ENCODE assay signal across 8 cellular contexts in the genomic region with DNA sequence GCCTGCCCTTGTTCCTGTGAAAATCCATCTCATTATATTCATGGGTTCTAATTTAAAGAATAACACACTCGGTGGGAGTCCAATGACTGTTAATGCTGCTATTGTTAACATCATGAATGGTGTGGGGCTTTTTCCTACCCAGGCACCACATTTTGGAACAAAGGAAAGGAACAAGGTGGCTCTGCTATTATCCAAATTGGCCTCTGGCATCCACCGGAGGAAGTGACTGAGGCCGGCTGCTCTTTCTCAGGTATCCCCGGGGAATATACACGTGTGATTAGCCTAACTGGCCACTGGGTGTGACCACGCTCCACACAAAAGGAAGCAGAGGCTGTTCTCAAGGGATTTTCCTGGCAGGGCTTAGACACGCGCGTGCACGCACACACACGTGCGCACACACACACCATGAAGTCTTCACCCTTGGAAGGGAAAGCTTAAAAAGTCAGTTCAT.
DNase-seq lines count a peak whose midpoint lies in the region; ATAC-seq and TF ChIP-seq lines count a peak whose summit lies in the region.
"Had no signal": no experiment of that assay in that cellular context is flagged by ENCODE, and none has a peak within 500 bp of the region (broad histone marks: within the 10 kb centered on the region; RNA-seq: fewer than 3 reads in every experiment).

No MANE protein-coding gene starts in this region.

- H3K9me3 ChIP-seq in iPS-18a (ENCODE audit: control insufficient read depth, low read depth, low read length), result no peaks in the 10 kb centered on the region
- H3K9me3 ChIP-seq in transverse colon, result peaks cover 0 to 4% of the 10 kb centered on the region in 2 donors
- H3K9me3 ChIP-seq in T-helper 17 cell (ENCODE audit: control insufficient read depth, low read length, poor library complexity, severe bottlenecking), result no peaks in the 10 kb centered on the region

- no peak for ATAC-seq in T-helper 17 cell

- TF ChIP-seq CTCF in transverse colon (IDR thresholded peaks at IDR 0.05), result peak in 3 of 5 experiments; percentile 10 to 26 (median 10)

- H3K27ac Mint-ChIP-seq in T-helper 17 cell, result no peak overlapping the region

- 55 to 59% methylated on average over 8 to 12 of the region's 12 CpGs for WGBS in transverse colon (ENCODE audit: low coverage in 1 of 2), 2 donors

- H3K36me3 ChIP-seq in iPS-18a (ENCODE audit: control insufficient read depth, low read depth, low read length), result no peaks in the 10 kb centered on the region
- no peaks in the 10 kb centered on the region for H3K36me3 ChIP-seq in transverse colon

- no peak overlapping the region for H3K4me3 Mint-ChIP-seq in T-helper 17 cell

- no peak for TF ChIP-seq EP300 in transverse colon (IDR thresholded peaks at IDR 0.05; ENCODE audit: low read depth)

- in situ Hi-C loops in transverse colon (cut with MboI; ENCODE audit: low pct_ligation_motif_present in 1 of 4, low pct_unique_long_range_greater_than_20kb in 1 of 4, low sequenced_read_pairs in 3 of 4), result no loop called here

- H3K4me3 ChIP-seq in iPS-18a (ENCODE audit: low read length), result peak overlapping the region; percentile 26
- H3K4me3 ChIP-seq in transverse colon, result no peak overlapping the region

- DNase-seq in NCI-H1105 (lab: John Stamatoyannopoulos, UW) (peak; percentile 83), SK-N-DZ (ENCODE audit: low spot score) (peak; percentile 66), transverse colon (peak; percentile 8), T-helper 17 cell (no peak), NCI-H1048 (lab: John Stamatoyannopoulos, UW) (no peak)
- DNase-seq in activated CD8-positive, alpha-beta memory T cell treated with anti-CD3 and anti-CD28 coated beads for 24 hours, result no peak
- DNase-seq: cerebellar nuclear complex had no signal

- no peak for TF ChIP-seq POLR2A in transverse colon (IDR thresholded peaks at IDR 0.05)

- H3K27ac ChIP-seq in iPS-18a (ENCODE audit: low read length) (no peak overlapping the region), transverse colon (no peak overlapping the region)

- H3K4me1 ChIP-seq in iPS-18a (ENCODE audit: control insufficient read depth, low read depth, low read length), result peaks cover 19% of the 10 kb centered on the region
- H3K4me1 ChIP-seq in transverse colon, result no peaks in the 10 kb centered on the region

- no peaks in the 10 kb centered on the region for H3K27me3 ChIP-seq in iPS-18a (ENCODE audit: control insufficient read depth, insufficient read depth, low read length)
- H3K27me3 ChIP-seq in transverse colon, result no peaks in the 10 kb centered on the region

- peaks cover 2% of the 10 kb centered on the region for H3K36me3 Mint-ChIP-seq in T-helper 17 cell (ENCODE audit: low read depth)

- intact Hi-C loops in transverse colon (cut with DNase I; ENCODE audit: low total_unique reads), result no loop called here

- no peaks in the 10 kb centered on the region for H3K27me3 Mint-ChIP-seq in T-helper 17 cell

- H3K4me1 Mint-ChIP-seq in T-helper 17 cell, result peaks cover 8% of the 10 kb centered on the region

- H3K9ac ChIP-seq in iPS-18a (ENCODE audit: low read length), result no peak overlapping the region

Comparison
In these comparisons a context has a peak if more than half of its experiments do, and no peak if none do; other contexts are left out.
1. DNase-seq: peak in NCI-H1105 (single experiment), SK-N-DZ (single experiment) and transverse colon (single experiment); none in T-helper 17 cell (0 of 3), NCI-H1048 (single experiment) and activated CD8-positive, alpha-beta memory T cell treated with anti-CD3 and anti-CD28 coated beads for 24 hours (single experiment).